8 cellular contexts compared by ENCODE assay signal in genomic region chr16:70380919-70381603, GRCh38. TPM values are rescaled to one million over a fixed set of nuclear protein-coding genes. Genes with fewer than 3 reads are reported as not detected.
A peak's percentile ranks its signal among the peaks of the same experiment; 100 is the strongest.
DNase-seq lines count a peak whose midpoint lies in the region; ATAC-seq, FAIRE-seq and TF ChIP-seq lines count a peak whose summit lies in the region.

No MANE protein-coding gene starts in this region.

- peak; percentile 97 for FAIRE-seq in GM12891 (lab: Jason Lieb, UNC)

- H3K4me3 ChIP-seq in right cardiac atrium (ENCODE audit: low read length): peak overlapping the region; percentile 57
- H3K4me3 ChIP-seq in vagina: peak overlapping the region; percentile 64 to 79

- 1% methylated on average over 52 of the region's 52 CpGs for WGBS in right cardiac atrium

- H3K27me3 ChIP-seq in right cardiac atrium (ENCODE audit: control insufficient read depth, insufficient read depth) (no peaks in the 10 kb centered on the region), vagina (no peaks in the 10 kb centered on the region)

- peak; percentile 92 for TF ChIP-seq POLR2A in GM12891 (IDR thresholded peaks at IDR 0.05; ENCODE audit: low read depth, low read length)
- peak; percentile 6 to 53 for TF ChIP-seq POLR2A in vagina (IDR thresholded peaks at IDR 0.05)

- peaks cover 0 to 9% of the 10 kb centered on the region in 2 donors for H3K36me3 ChIP-seq in vagina

- intact Hi-C loops in right cardiac atrium (cut with DNase I) (loop anchor here in 2 of 4 donors (10.0 kb wide), 1 partner anchor 54 kb away; the partner anchor contains the start of gene ST3GAL2 (in 2 of the 2)), vagina (cut with DNase I) (loop anchor here (10.0 kb wide), 1 partner anchor 84 kb away; no protein-coding TSS in a partner anchor)

- H3K27ac ChIP-seq in right cardiac atrium (ENCODE audit: low read length) (peak overlapping the region; percentile 76), vagina (peak overlapping the region; percentile 82)

- H3K4me1 ChIP-seq in right cardiac atrium (ENCODE audit: control insufficient read depth, insufficient read depth, low read length): no peaks in the 10 kb centered on the region
- peaks cover 25% of the 10 kb centered on the region for H3K4me1 ChIP-seq in vagina

- no peak for TF ChIP-seq CTCF in vagina (IDR thresholded peaks at IDR 0.05)

- ATAC-seq in HG02840 (IDR thresholded peaks at IDR 0.05; ENCODE audit: low FRiP score, unreplicated experiment) (peak; percentile 89), right cardiac atrium (peak; percentile 97)

- H3K9me3 ChIP-seq in right cardiac atrium (ENCODE audit: control insufficient read depth, low read length) (no peaks in the 10 kb centered on the region), vagina (no peaks in the 10 kb centered on the region)

- DNase-seq in GM12891 (ENCODE audit: insufficient read length, low spot score): peak; percentile 93
- peak; percentile 96 for DNase-seq in NCI-H146 (lab: John Stamatoyannopoulos, UW)
- peak; percentile 90 to 97 (median 94) for DNase-seq in T-helper 1 cell
- DNase-seq in anterior cingulate cortex (lab: John Stamatoyannopoulos, UW): peak; percentile 77 to 99 (median 97)
- DNase-seq in right cardiac atrium: peak; percentile 96 to 98 (median 98)
- DNase-seq in pulmonary artery endothelial cell (ENCODE audit: low read depth, low spot score): peak; percentile 89
- peak in 1 of 2 donors; percentile 99 for DNase-seq in vagina (ENCODE audit: extremely low spot score in 2 of 2)

TF ChIP-seq in GM12891, 5 proteins besides CTCF, POLR2A, EP300 and RAD21:
- no peak for TF ChIP-seq SPI1 (IDR thresholded peaks at IDR 0.05; ENCODE audit: low read depth, low read length)
- TF ChIP-seq PAX5 (IDR thresholded peaks at IDR 0.05; ENCODE audit: insufficient read depth, low read length, severe bottlenecking): no peak
- TF ChIP-seq POU2F2 (IDR thresholded peaks at IDR 0.05; ENCODE audit: low read depth, low read length): peak; percentile 76; the same call in 1 of the 2 replicates
- TF ChIP-seq TAF1 (IDR thresholded peaks at IDR 0.05; ENCODE audit: low read depth, low read length): peak; percentile 95
- TF ChIP-seq POLR2AphosphoS5 (IDR thresholded peaks at IDR 0.05; ENCODE audit: low read depth, low read length): peak; percentile 92

RNA-seq across cellular contexts. Expression of gene DDX19A, which starts 34.4 kb away (rescaled TPM):
- polyA plus RNA-seq in GM12891 (2012; ENCODE audit: low read depth, missing spikeins): 22.5 TPM
- 10 to 100 TPM; 23.0 to 26.2 (median 24.2) TPM for total RNA-seq in right cardiac atrium
- polyA plus RNA-seq in right cardiac atrium: 18.4 TPM
- 43.5 and 56.4 TPM in 2 replicates for total RNA-seq in pulmonary artery endothelial cell
- total RNA-seq in vagina: 30.0 TPM

RNA-seq across cellular contexts. Expression of gene ST3GAL2, which starts 57.8 kb away (rescaled TPM):
- 33.7 TPM for polyA plus RNA-seq in GM12891 (2012; ENCODE audit: low read depth, missing spikeins)
- total RNA-seq in right cardiac atrium (10 to 100 TPM; 15.4 to 21.3 (median 19.9) TPM), pulmonary artery endothelial cell (42.4 and 48.1 TPM in 2 replicates), vagina (14.0 TPM)
- 13.3 TPM for polyA plus RNA-seq in right cardiac atrium
